Comparison of ENCODE assay signal across 30 cellular contexts in genomic region chr2:236318401-236318800, GRCh38. TPM values are rescaled to one million over a fixed set of nuclear protein-coding genes. Genes with fewer than 3 reads are reported as not detected.
"Had no signal": no experiment of that assay in that cellular context is flagged by ENCODE, and none has a peak within 500 bp of the region (broad histone marks: within the 10 kb centered on the region; RNA-seq: fewer than 3 reads in every experiment).

No MANE protein-coding gene starts in this region.

- FAIRE-seq: keratinocyte, pancreas, small intestine had no signal

- H3K27ac ChIP-seq: left lung, lower lobe of right lung, pancreas, prostate gland, sigmoid colon, spleen, suprapubic skin, thoracic aorta, tibial artery, vagina had no signal

- H3K9me3 ChIP-seq: lower lobe of right lung, pancreas, prostate gland, suprapubic skin, thoracic aorta, vagina had no signal

- H3K4me3 ChIP-seq: left lung, lower lobe of right lung, pancreas, prostate gland, sigmoid colon, spleen, suprapubic skin, thoracic aorta, tibial artery, vagina had no signal

- H3K4me1 ChIP-seq: left lung, pancreas, prostate gland, sigmoid colon, spleen, suprapubic skin, tibial artery, vagina had no signal

- H3K36me3 ChIP-seq: left lung, lower lobe of right lung, pancreas, prostate gland, sigmoid colon, spleen, suprapubic skin, thoracic aorta, tibial artery, vagina had no signal

- H3K27me3 ChIP-seq: pancreas, sigmoid colon, spleen, vagina had no signal

- DNase-seq: hippocampal formation; kidney glomerular epithelial cell; left cardiac atrium; left lung; mammary epithelial cell; mesendoderm; naive B cell; natural killer cell; nephron progenitor cell; pancreas; retina; sigmoid colon; spleen; stimulated activated CD4-positive, alpha-beta T cell treated with anti-CD3 and anti-CD28 coated beads, Interleukin-4, amount 100 ng/mL, for 24 hours; stimulated activated naive CD4-positive, alpha-beta T cell; tibial artery had no signal

- ATAC-seq: pancreas, right cardiac atrium had no signal

RNA-seq across cellular contexts. Expression of gene ASB18, which starts 54.2 kb away (rescaled TPM):
- total RNA-seq: left lung, liver, lower lobe of right lung, mammary epithelial cell, mesothelial cell of epicardium, mononuclear cell, natural killer cell, osteoblast, pancreas, prostate gland, sigmoid colon, spleen, subcutaneous adipose tissue, thoracic aorta, ureter, vagina had no signal
- polyA plus RNA-seq: keratinocyte, liver, mammary epithelial cell, pancreas, sigmoid colon, small intestine, spleen had no signal
